ENCODE assay signal across 8 cellular contexts in genomic region chr7:26201261-26202018, GRCh38. TPM values are rescaled to one million over a fixed set of nuclear protein-coding genes. Genes with fewer than 3 reads are reported as not detected.
A peak's percentile ranks its signal among the peaks of the same experiment; 100 is the strongest.
DNase-seq lines count a peak whose midpoint lies in the region; ATAC-seq and TF ChIP-seq lines count a peak whose summit lies in the region.

CBX3 (plus strand) TSS chr7:26201745; CDS start chr7:26202999, 1,254 bp downstream.

- peak within 1 kb of the TSS; percentile 100 for H3K9ac ChIP-seq in mucosa of rectum (ENCODE audit: low read depth in 1 of 2, low read length in 2 of 2)

- H3K4me2 ChIP-seq in PC-9: peak within 1 kb of the TSS; percentile 86

- H3K79me2 ChIP-seq in PC-9 (ENCODE audit: low read depth): peaks cover 91% of the 10 kb centered on the region

- no peaks in the 10 kb centered on the region for H3K9me2 ChIP-seq in PC-9 (ENCODE audit: insufficient read depth)

- BruUV-seq in PC-9 (replicated peaks; lab: Mats Ljungman, UMichigan): no TSS peak

- peak; percentile 98 for DNase-seq in DMS153 treated with DMSO at 0.1 percent for 48 hours (lab: John Stamatoyannopoulos, UW; ENCODE audit: unreplicated experiment)
- peak; percentile 82 to 94 for DNase-seq in PC-9
- peak; percentile 89 for DNase-seq in activated T-cell treated with anti-CD3 and anti-CD28 coated beads for 48 hours (ENCODE audit: low read depth)
- DNase-seq in erythroblast (lab: John Stamatoyannopoulos, UW): peak; percentile 95 to 96
- peak; percentile 95 for DNase-seq in stimulated activated CD8-positive, alpha-beta memory T cell treated with anti-CD3 and anti-CD28 coated beads, Interleukin-4, amount 100 ng/mL, for 48 hours

- H3K27me3 ChIP-seq in PC-9 (ENCODE audit: insufficient read depth, low read depth) (no peaks in the 10 kb centered on the region), mucosa of rectum (ENCODE audit: control insufficient read depth in 2 of 2, insufficient read depth in 2 of 2, low read length in 2 of 2) (no peaks in the 10 kb centered on the region)

- peaks cover 45% of the 10 kb centered on the region for H3K4me1 ChIP-seq in PC-9 (replicated peaks; ENCODE audit: insufficient read depth)
- H3K4me1 ChIP-seq in mucosa of rectum (ENCODE audit: control insufficient read depth in 2 of 2, insufficient read depth in 2 of 2, low read length in 2 of 2): peaks cover 18 to 22% of the 10 kb centered on the region in 2 donors

- peak within 1 kb of the TSS; percentile 80 for H2AFZ ChIP-seq in PC-9

- peak within 1 kb of the TSS; percentile 92 for H3K27ac ChIP-seq in PC-9
- peak within 1 kb of the TSS; percentile 100 for H3K27ac ChIP-seq in mucosa of rectum (ENCODE audit: low read depth in 2 of 2, low read length in 2 of 2)

- H3K9me3 ChIP-seq in PC-9 (ENCODE audit: insufficient read depth, low read depth): no peaks in the 10 kb centered on the region
- no peaks in the 10 kb centered on the region for H3K9me3 ChIP-seq in mucosa of rectum (ENCODE audit: control insufficient read depth in 2 of 2, low read length in 2 of 2)

- ATAC-seq in GM21576 (IDR thresholded peaks at IDR 0.05; ENCODE audit: unreplicated experiment): peak; percentile 42

- TF ChIP-seq EP300 in Ishikawa (IDR thresholded peaks at IDR 0.05; ENCODE audit: borderline replicate concordance): peak; percentile 2; the same call in 1 of the 2 replicates

- no peak for TF ChIP-seq RAD21 in Ishikawa (IDR thresholded peaks at IDR 0.05; ENCODE audit: low read depth)

- TF ChIP-seq POLR2A in erythroblast (IDR thresholded peaks at IDR 0.05; ENCODE audit: low read length): no peak

- no peak for TF ChIP-seq CTCF in PC-9 (conservative IDR thresholded peaks at IDR 0.05)

- peak within 1 kb of the TSS; percentile 98 for H3K4me3 ChIP-seq in PC-9
- peak within 1 kb of the TSS; percentile 92 to 100 for H3K4me3 ChIP-seq in mucosa of rectum (ENCODE audit: low read length in 2 of 2)

- peaks cover 52% of the 10 kb centered on the region for H3F3A ChIP-seq in PC-9 (ENCODE audit: insufficient read depth, low read depth)

- H3K36me3 ChIP-seq in PC-9 (ENCODE audit: low read depth): peaks cover 70% of the 10 kb centered on the region
- peaks cover 12% of the 10 kb centered on the region in 2 donors for H3K36me3 ChIP-seq in mucosa of rectum (ENCODE audit: control insufficient read depth in 2 of 2, insufficient read depth in 2 of 2, low read length in 2 of 2)

- H4K20me1 ChIP-seq in PC-9 (ENCODE audit: insufficient read depth): peaks cover 76% of the 10 kb centered on the region

- CTCF ChIA-PET in PC-9 (lab: Charles Lee): interaction anchor here (0.6 to 0.9 kb wide), 3 partner anchors 83 to 1080 kb away, joined by 3 to 5 read pairs (median 5); no protein-coding TSS in a partner anchor

- intact Hi-C loops in PC-9 (cut with micrococcal nuclease; ENCODE audit: unreplicated experiment): loop anchor here (2.0 kb wide), 2 partner anchors 145 to 163 kb away; no protein-coding TSS in a partner anchor

- POLR2A ChIA-PET in PC-9 (lab: Charles Lee; ENCODE audit: unreplicated experiment): interaction anchor here (0.6 to 0.9 kb wide), 2 partner anchors 118 to 150 kb away, joined by 5 to 10 read pairs; no protein-coding TSS in a partner anchor

TF ChIP-seq in Ishikawa, 13 proteins besides CTCF, POLR2A, EP300 and RAD21:
- TF ChIP-seq TEAD4 (IDR thresholded peaks at IDR 0.05): 0 out of 2 replicates have a peak, but pooled peaks have one; percentile 10
- TF ChIP-seq, protein P1, sequence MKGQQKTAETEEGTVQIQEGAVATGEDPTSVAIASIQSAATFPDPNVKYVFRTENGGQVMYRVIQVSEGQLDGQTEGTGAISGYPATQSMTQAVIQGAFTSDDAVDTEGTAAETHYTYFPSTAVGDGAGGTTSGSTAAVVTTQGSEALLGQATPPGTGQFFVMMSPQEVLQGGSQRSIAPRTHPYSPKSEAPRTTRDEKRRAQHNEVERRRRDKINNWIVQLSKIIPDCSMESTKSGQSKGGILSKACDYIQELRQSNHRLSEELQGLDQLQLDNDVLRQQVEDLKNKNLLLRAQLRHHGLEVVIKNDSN (IDR thresholded peaks at IDR 0.05): peak; percentile 5; the same call in 1 of the 2 replicates
- no peak; the same call in 1 of the 2 replicates for TF ChIP-seq TCF12 (IDR thresholded peaks at IDR 0.05; ENCODE audit: low read depth)
- TF ChIP-seq NFIC (IDR thresholded peaks at IDR 0.05): peak; percentile 62; the same call in 1 of the 2 replicates
- TF ChIP-seq CREB1 (IDR thresholded peaks at IDR 0.05; ENCODE audit: low read depth): no peak
- peak; percentile 52 for TF ChIP-seq TAF1 (IDR thresholded peaks at IDR 0.05; ENCODE audit: low read depth)
- no peak for TF ChIP-seq FOXM1 (IDR thresholded peaks at IDR 0.05; ENCODE audit: borderline replicate concordance, low read depth)
- TF ChIP-seq ZBTB7A (IDR thresholded peaks at IDR 0.05; ENCODE audit: low read depth): peak; percentile 29; the same call in 1 of the 2 replicates
- no peak for TF ChIP-seq YY1 (IDR thresholded peaks at IDR 0.05; ENCODE audit: low read depth)
- TF ChIP-seq MAX (IDR thresholded peaks at IDR 0.05): no peak
- TF ChIP-seq CEBPB (IDR thresholded peaks at IDR 0.05): no peak
- peak; percentile 75 for TF ChIP-seq EGR1 (IDR thresholded peaks at IDR 0.05)
- TF ChIP-seq, protein P2, sequence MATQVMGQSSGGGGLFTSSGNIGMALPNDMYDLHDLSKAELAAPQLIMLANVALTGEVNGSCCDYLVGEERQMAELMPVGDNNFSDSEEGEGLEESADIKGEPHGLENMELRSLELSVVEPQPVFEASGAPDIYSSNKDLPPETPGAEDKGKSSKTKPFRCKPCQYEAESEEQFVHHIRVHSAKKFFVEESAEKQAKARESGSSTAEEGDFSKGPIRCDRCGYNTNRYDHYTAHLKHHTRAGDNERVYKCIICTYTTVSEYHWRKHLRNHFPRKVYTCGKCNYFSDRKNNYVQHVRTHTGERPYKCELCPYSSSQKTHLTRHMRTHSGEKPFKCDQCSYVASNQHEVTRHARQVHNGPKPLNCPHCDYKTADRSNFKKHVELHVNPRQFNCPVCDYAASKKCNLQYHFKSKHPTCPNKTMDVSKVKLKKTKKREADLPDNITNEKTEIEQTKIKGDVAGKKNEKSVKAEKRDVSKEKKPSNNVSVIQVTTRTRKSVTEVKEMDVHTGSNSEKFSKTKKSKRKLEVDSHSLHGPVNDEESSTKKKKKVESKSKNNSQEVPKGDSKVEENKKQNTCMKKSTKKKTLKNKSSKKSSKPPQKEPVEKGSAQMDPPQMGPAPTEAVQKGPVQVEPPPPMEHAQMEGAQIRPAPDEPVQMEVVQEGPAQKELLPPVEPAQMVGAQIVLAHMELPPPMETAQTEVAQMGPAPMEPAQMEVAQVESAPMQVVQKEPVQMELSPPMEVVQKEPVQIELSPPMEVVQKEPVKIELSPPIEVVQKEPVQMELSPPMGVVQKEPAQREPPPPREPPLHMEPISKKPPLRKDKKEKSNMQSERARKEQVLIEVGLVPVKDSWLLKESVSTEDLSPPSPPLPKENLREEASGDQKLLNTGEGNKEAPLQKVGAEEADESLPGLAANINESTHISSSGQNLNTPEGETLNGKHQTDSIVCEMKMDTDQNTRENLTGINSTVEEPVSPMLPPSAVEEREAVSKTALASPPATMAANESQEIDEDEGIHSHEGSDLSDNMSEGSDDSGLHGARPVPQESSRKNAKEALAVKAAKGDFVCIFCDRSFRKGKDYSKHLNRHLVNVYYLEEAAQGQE (IDR thresholded peaks at IDR 0.05; ENCODE audit: low read depth): no peak

RNA-seq across cellular contexts. Expression of gene CBX3, which starts in this region (rescaled TPM):
- 282 and 308 TPM in 2 replicates for total RNA-seq in PC-9 (2021)

Comparison
In these comparisons a context has a peak if more than half of its experiments do, and no peak if none do; other contexts are left out.
1. Peak in every context shown above with its lines: DNase-seq, ATAC-seq, H3K4me3 ChIP-seq and H3K27ac ChIP-seq.